In the genomic region with DNA sequence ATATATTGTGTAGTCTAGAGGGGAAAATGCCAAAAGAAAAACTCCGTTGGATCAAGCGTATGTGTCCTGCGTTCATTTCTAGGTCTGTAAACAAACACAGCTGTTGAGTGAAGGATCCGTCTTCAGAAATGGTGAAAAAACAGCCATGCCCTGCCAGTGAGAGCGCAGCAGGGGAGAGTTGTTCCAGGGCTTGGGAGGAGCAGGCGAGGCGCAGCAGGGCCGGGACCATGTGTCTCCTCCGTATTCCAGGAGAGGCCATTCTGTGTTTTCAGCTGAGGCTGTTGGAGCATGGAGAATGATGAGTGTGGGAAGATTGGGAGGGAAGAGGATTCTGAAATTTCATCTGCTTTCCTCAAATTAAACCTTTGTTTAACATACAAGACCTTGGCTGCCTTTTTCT, we compare ENCODE assay signal across 29 cellular contexts.
A peak's percentile ranks its signal among the peaks of the same experiment; 100 is the strongest.
DNase-seq lines count a peak whose midpoint lies in the region; ATAC-seq, FAIRE-seq and TF ChIP-seq lines count a peak whose summit lies in the region.
"Had no signal": no experiment of that assay in that cellular context is flagged by ENCODE, and none has a peak within 500 bp of the region (broad histone marks: within the 10 kb centered on the region; RNA-seq: fewer than 3 reads in every experiment).

No MANE protein-coding gene starts in this region.

- H3K36me3 Mint-ChIP-seq in nephron progenitor cell (ENCODE audit: low read depth), result peaks cover 14% of the 10 kb centered on the region
- no peaks in the 10 kb centered on the region for H3K36me3 Mint-ChIP-seq in stimulated activated effector memory CD8-positive, alpha-beta T cell treated with anti-CD3 and anti-CD28 coated beads, Interleukin-12 subunit alpha, Interleukin-12 subunit beta, amount 100 ng/mL, for 72 hours
- H3K36me3 Mint-ChIP-seq: brain; naive thymus-derived CD8-positive, alpha-beta T cell had no signal

- H3K4me3 Mint-ChIP-seq in nephron progenitor cell, result peak overlapping the region; percentile 44
- no peak overlapping the region for H3K4me3 Mint-ChIP-seq in stimulated activated effector memory CD8-positive, alpha-beta T cell treated with anti-CD3 and anti-CD28 coated beads, Interleukin-12 subunit alpha, Interleukin-12 subunit beta, amount 100 ng/mL, for 72 hours
- H3K4me3 Mint-ChIP-seq: activated CD4-positive, alpha-beta T cell treated with anti-CD3 and anti-CD28 coated beads, Interleukin-2, amount 10 ng/mL, durations not matched to agents 24 days and 14 days; activated T-cell treated with anti-CD3 and anti-CD28 coated beads, Interleukin-2, amount 50 U/mL, for 72 hours; brain; GM23338; HFFc6; IgD-negative memory B cell; mesothelial cell of epicardium; naive thymus-derived CD8-positive, alpha-beta T cell; stimulated activated naive CD8-positive, alpha-beta T cell treated with anti-CD3 and anti-CD28 coated beads, Interleukin-15, Interleukin-2, amounts not matched to agents 100 ng/mL and 50 ng/mL, for 24 hours had no signal

- no peak for TF ChIP-seq CTCF in nephron progenitor cell (IDR thresholded peaks at IDR 0.05)

- no peak for ATAC-seq in stimulated activated effector memory CD8-positive, alpha-beta T cell treated with anti-CD3 and anti-CD28 coated beads, Interleukin-12 subunit alpha, Interleukin-12 subunit beta, amount 100 ng/mL, for 72 hours
- ATAC-seq: activated T-cell treated with anti-CD3 and anti-CD28 coated beads, Interleukin-2, amount 50 U/mL, for 72 hours; foreskin keratinocyte; GM23338; left lobe of liver; naive thymus-derived CD8-positive, alpha-beta T cell; pancreas; SK-N-SH treated with all-trans-retinoic acid at 6 μM for 48 hours had no signal

- peaks cover 22% of the 10 kb centered on the region for H3K9me3 Mint-ChIP-seq in nephron progenitor cell
- H3K9me3 Mint-ChIP-seq in stimulated activated effector memory CD8-positive, alpha-beta T cell treated with anti-CD3 and anti-CD28 coated beads, Interleukin-12 subunit alpha, Interleukin-12 subunit beta, amount 100 ng/mL, for 72 hours, result no peaks in the 10 kb centered on the region
- H3K9me3 Mint-ChIP-seq: activated CD4-positive, alpha-beta T cell treated with anti-CD3 and anti-CD28 coated beads, Interleukin-2, amount 10 ng/mL, durations not matched to agents 24 days and 14 days; activated T-cell treated with anti-CD3 and anti-CD28 coated beads, Interleukin-2, amount 50 U/mL, for 72 hours; GM23338; IgD-negative memory B cell; stimulated activated naive CD8-positive, alpha-beta T cell treated with anti-CD3 and anti-CD28 coated beads, Interleukin-15, Interleukin-2, amounts not matched to agents 100 ng/mL and 50 ng/mL, for 24 hours had no signal

- H3K27ac Mint-ChIP-seq in nephron progenitor cell, result peak overlapping the region; percentile 65
- no peak overlapping the region for H3K27ac Mint-ChIP-seq in stimulated activated effector memory CD8-positive, alpha-beta T cell treated with anti-CD3 and anti-CD28 coated beads, Interleukin-12 subunit alpha, Interleukin-12 subunit beta, amount 100 ng/mL, for 72 hours
- H3K27ac Mint-ChIP-seq: activated CD4-positive, alpha-beta T cell treated with anti-CD3 and anti-CD28 coated beads, Interleukin-2, amount 10 ng/mL, durations not matched to agents 24 days and 14 days; activated T-cell treated with anti-CD3 and anti-CD28 coated beads, Interleukin-2, amount 50 U/mL, for 72 hours; brain; GM23338; HFFc6; IgD-negative memory B cell; mesothelial cell of epicardium; naive thymus-derived CD8-positive, alpha-beta T cell; stimulated activated naive CD8-positive, alpha-beta T cell treated with anti-CD3 and anti-CD28 coated beads, Interleukin-15, Interleukin-2, amounts not matched to agents 100 ng/mL and 50 ng/mL, for 24 hours had no signal

- DNase-seq in DMS53 treated with DMSO at 0.1 percent for 48 hours (lab: John Stamatoyannopoulos, UW; ENCODE audit: unreplicated experiment) (peak; percentile 53), NCI-H2029 treated with DMSO at 0.1 percent for 48 hours (lab: John Stamatoyannopoulos, UW) (peak; percentile 61), NCI-H774 (lab: John Stamatoyannopoulos, UW) (peak; percentile 27), nephron progenitor cell (peak; percentile 6), RPMI8226 (no peak), GM19239 (ENCODE audit: insufficient read length, low spot score) (no peak)
- no peak for DNase-seq in stimulated activated effector memory CD8-positive, alpha-beta T cell treated with anti-CD3 and anti-CD28 coated beads, Interleukin-12 subunit alpha, Interleukin-12 subunit beta, amount 100 ng/mL, for 72 hours (ENCODE audit: low spot score in 2 of 2)
- DNase-seq: activated CD4-positive, alpha-beta T cell treated with anti-CD3 and anti-CD28 coated beads, Interleukin-2, amount 10 ng/mL, durations not matched to agents 24 days and 14 days; activated naive CD4-positive, alpha-beta T cell treated with Interleukin-2 at 50 U/mL for 16 hours; activated T-cell treated with anti-CD3 and anti-CD28 coated beads, Interleukin-2, amount 50 U/mL, for 72 hours; adrenal gland; DMS 273 treated with DMSO at 0.1 percent for 48 hours; effector CD4-positive, alpha-beta T cell; erythroblast; foreskin keratinocyte; HFFc6; naive thymus-derived CD8-positive, alpha-beta T cell; NCI-H1105 treated with DMSO at 0.1 percent for 48 hours; NCI-H226; pancreas; WERI-Rb-1 had no signal

- peaks cover 3% of the 10 kb centered on the region for H3K27me3 Mint-ChIP-seq in nephron progenitor cell (ENCODE audit: low read depth, poor library complexity)
- H3K27me3 Mint-ChIP-seq: brain had no signal

- FAIRE-seq in GM19239 (lab: Jason Lieb, UNC), result no peak
- FAIRE-seq: G401.6, pancreas had no signal

- H3K4me1 Mint-ChIP-seq in nephron progenitor cell, result peaks cover 17% of the 10 kb centered on the region
- no peaks in the 10 kb centered on the region for H3K4me1 Mint-ChIP-seq in stimulated activated effector memory CD8-positive, alpha-beta T cell treated with anti-CD3 and anti-CD28 coated beads, Interleukin-12 subunit alpha, Interleukin-12 subunit beta, amount 100 ng/mL, for 72 hours
- H3K4me1 Mint-ChIP-seq: activated CD4-positive, alpha-beta T cell treated with anti-CD3 and anti-CD28 coated beads, Interleukin-2, amount 10 ng/mL, durations not matched to agents 24 days and 14 days; brain; IgD-negative memory B cell; mesothelial cell of epicardium; naive thymus-derived CD8-positive, alpha-beta T cell had no signal

Comparison
In these comparisons a context has a peak if more than half of its experiments do, and no peak if none do; other contexts are left out.
1. DNase-seq: peak in DMS53 treated with DMSO at 0.1 percent for 48 hours (single experiment), NCI-H2029 treated with DMSO at 0.1 percent for 48 hours (single experiment), NCI-H774 (single experiment) and nephron progenitor cell (single experiment); none in RPMI8226 (single experiment), GM19239 (single experiment) and stimulated activated effector memory CD8-positive, alpha-beta T cell treated with anti-CD3 and anti-CD28 coated beads, Interleukin-12 subunit alpha, Interleukin-12 subunit beta, amount 100 ng/mL, for 72 hours (0 of 2).